9 cellular contexts compared by ENCODE assay signal in the genomic region with DNA sequence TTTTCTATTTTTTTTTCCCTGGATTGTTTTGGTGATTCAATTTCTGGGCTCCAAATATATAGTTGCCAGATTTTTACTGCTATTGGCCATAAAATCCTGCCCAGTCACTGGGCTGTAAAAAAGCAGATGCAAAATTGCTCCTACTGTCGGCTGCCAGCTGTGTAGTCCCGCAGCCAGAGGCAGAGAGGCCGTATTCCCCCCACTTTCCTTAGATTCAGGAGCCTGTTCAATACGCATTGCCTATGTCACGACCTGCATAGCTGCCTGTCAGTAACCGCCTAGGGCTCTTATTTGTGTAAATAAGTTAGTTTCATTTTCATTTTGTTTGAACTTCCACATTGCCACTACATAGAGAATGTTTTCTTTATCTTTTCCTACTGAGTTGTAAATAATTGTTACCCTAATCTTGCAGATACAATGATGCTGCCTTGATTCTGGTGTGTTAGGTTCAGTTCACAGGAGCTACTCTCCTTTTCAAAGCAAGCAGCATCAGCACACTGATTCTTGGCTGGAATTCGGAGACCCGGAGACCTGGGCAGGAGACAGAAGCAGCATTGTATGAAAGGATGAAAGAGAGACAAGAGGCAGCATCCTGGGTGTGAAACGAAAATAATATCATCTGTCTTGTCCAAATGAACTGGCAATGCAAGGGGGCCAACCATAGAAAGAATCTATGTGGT. TPM values are rescaled to one million over a fixed set of nuclear protein-coding genes. Genes with fewer than 3 reads are reported as not detected.
DNase-seq lines count a peak whose midpoint lies in the region; ATAC-seq and TF ChIP-seq lines count a peak whose summit lies in the region.
"Had no signal": no experiment of that assay in that cellular context is flagged by ENCODE, and none has a peak within 500 bp of the region (broad histone marks: within the 10 kb centered on the region; RNA-seq: fewer than 3 reads in every experiment).

No MANE protein-coding gene starts in this region.

- H3K4me1 ChIP-seq in body of pancreas (peaks cover 11% of the 10 kb centered on the region), thoracic aorta (ENCODE audit: control insufficient read depth in 1 of 2, low read depth in 2 of 2) (peaks cover 11 to 21% of the 10 kb centered on the region in 2 donors)

- H3K4me3 ChIP-seq in body of pancreas (peak overlapping the region in 1 of 2 donors; percentile 15), thoracic aorta (peak overlapping the region; percentile 71)

- H3K27me3 ChIP-seq in body of pancreas = no peaks in the 10 kb centered on the region
- no peaks in the 10 kb centered on the region for H3K27me3 ChIP-seq in thoracic aorta (replicated peaks; ENCODE audit: insufficient read depth)

- ATAC-seq in GM21717 (IDR thresholded peaks at IDR 0.05; ENCODE audit: unreplicated experiment) (peak; percentile 95), body of pancreas (peak; percentile 45), thoracic aorta (ENCODE audit: insufficient number of reproducible peaks, low FRiP score, low read depth) (no peak)

- DNase-seq in NCI-H1092 treated with DMSO at 0.1 percent for 48 hours (lab: John Stamatoyannopoulos, UW) = peak; percentile 36
- DNase-seq in NCI-H1092 (lab: John Stamatoyannopoulos, UW) = no peak
- peak; percentile 40 for DNase-seq in MV-4-11 (lab: John Stamatoyannopoulos, UW)
- peak in 2 of 4 donors; percentile 23 to 32 for DNase-seq in body of pancreas
- peak; percentile 40 for DNase-seq in kidney tubule cell (ENCODE audit: low spot score)
- no peak for DNase-seq in thoracic aorta (ENCODE audit: low spot score)
- DNase-seq in NCI-H1436 treated with DMSO at 0.1 percent for 48 hours (lab: John Stamatoyannopoulos, UW) = no peak

- H3K27ac ChIP-seq in body of pancreas (peak overlapping the region in 1 of 4 donors; percentile 6), thoracic aorta (peak overlapping the region; percentile 58 to 69)
- H3K27ac ChIP-seq: C4-2B had no signal

- H3K36me3 ChIP-seq in body of pancreas (replicated peaks in 1 of 2; ENCODE audit: insufficient read depth in 1 of 2, low read depth in 2 of 2) (no peaks in the 10 kb centered on the region), thoracic aorta (no peaks in the 10 kb centered on the region)

- H3K9me3 ChIP-seq in body of pancreas (no peaks in the 10 kb centered on the region), thoracic aorta (peaks cover 6% of the 10 kb centered on the region)

- TF ChIP-seq CTCF in body of pancreas (IDR thresholded peaks at IDR 0.05) (no peak), thoracic aorta (IDR thresholded peaks at IDR 0.05) (no peak)

- WGBS in body of pancreas, 2 donors = 10% methylated on average over 9 of the region's 9 CpGs

- TF ChIP-seq POLR2A in body of pancreas (IDR thresholded peaks at IDR 0.05) = no peak

- intact Hi-C loops in body of pancreas (cut with DNase I) = no loop called here

RNA-seq across cellular contexts. Expression of gene UST, which starts 46.0 kb away (rescaled TPM):
- total RNA-seq in body of pancreas (10 to 100 TPM; 11.4 to 28.3 TPM), thoracic aorta (10 to 100 TPM; 24.2 to 30.8 TPM)

Comparison
In these comparisons a context has a peak if more than half of its experiments do, and no peak if none do; other contexts are left out.
1. DNase-seq: peak in NCI-H1092 treated with DMSO at 0.1 percent for 48 hours (single experiment), MV-4-11 (single experiment) and kidney tubule cell (single experiment); none in NCI-H1092 (single experiment), thoracic aorta (single experiment) and NCI-H1436 treated with DMSO at 0.1 percent for 48 hours (single experiment).